1 cellular context compared by ENCODE assay signal in genomic region chr2:17733650-17734049, GRCh38.
TF ChIP-seq lines count a peak whose summit lies in the region.

No MANE protein-coding gene starts in this region.

TF ChIP-seq in K562, 482 proteins besides CTCF, POLR2A, EP300 and RAD21 (continued from another document):
- TF ChIP-seq CLOCK (CRISPR knock-in tag; IDR thresholded peaks at IDR 0.05; ENCODE audit: borderline replicate concordance) = no peak
- no peak for TF ChIP-seq ZNF764 (CRISPR knock-in tag; IDR thresholded peaks at IDR 0.05; ENCODE audit: low read depth)
- no peak for TF ChIP-seq DPF2 (IDR thresholded peaks at IDR 0.05)
